14 cellular contexts compared by ENCODE assay signal in genomic region chr7:134452991-134453473, GRCh38. TPM values are rescaled to one million over a fixed set of nuclear protein-coding genes. Genes with fewer than 3 reads are reported as not detected.
DNase-seq lines count a peak whose midpoint lies in the region; ATAC-seq and TF ChIP-seq lines count a peak whose summit lies in the region.
"Had no signal": no experiment of that assay in that cellular context is flagged by ENCODE, and none has a peak within 500 bp of the region (broad histone marks: within the 10 kb centered on the region; RNA-seq: fewer than 3 reads in every experiment).

No MANE protein-coding gene starts in this region.

- H3K79me2 ChIP-seq in GM23338 (replicated peaks; ENCODE audit: insufficient read depth) = peaks cover 60% of the 10 kb centered on the region

- intact Hi-C loops in Right ventricle myocardium superior (cut with DNase I) = no loop called here
- intact Hi-C loops in stomach (cut with DNase I; ENCODE audit: low total_unique reads) = no loop called here

- H3K27me3 ChIP-seq in GM23338 (ENCODE audit: insufficient read depth) = no peaks in the 10 kb centered on the region
- H3K27me3 ChIP-seq in stomach = no peaks in the 10 kb centered on the region
- H3K27me3 ChIP-seq: upper lobe of left lung had no signal

- peaks cover 64% of the 10 kb centered on the region for H3K36me3 Mint-ChIP-seq in GM23338 (ENCODE audit: low read depth)
- peaks cover 26% of the 10 kb centered on the region for H3K36me3 Mint-ChIP-seq in mesothelial cell of epicardium
- H3K36me3 Mint-ChIP-seq in activated naive CD8-positive, alpha-beta T cell treated with anti-CD3 and anti-CD28 coated beads, Interleukin-2, amount 50 U/mL, for 24 hours (ENCODE audit: low read depth) = peaks cover 18% of the 10 kb centered on the region

- no peak for TF ChIP-seq CTCF in GM23338 (conservative IDR thresholded peaks at IDR 0.05; ENCODE audit: low read depth in 2 of 2)
- TF ChIP-seq CTCF in mesothelial cell of epicardium (IDR thresholded peaks at IDR 0.05; ENCODE audit: unreplicated experiment) = no peak
- no peak for TF ChIP-seq CTCF in stomach (IDR thresholded peaks at IDR 0.05)

- no peak overlapping the region for H3K4me2 ChIP-seq in GM23338
- H3K4me2 ChIP-seq: smooth muscle cell had no signal

- H3K4me3 ChIP-seq in GM23338 = no peak overlapping the region
- H3K4me3 ChIP-seq in stomach = no peak overlapping the region
- H3K4me3 ChIP-seq: smooth muscle cell, upper lobe of left lung had no signal

- WGBS in stomach, 5 donors = 65 to 80% (median 77%) methylated on average over 5 to 7 of the region's 7 CpGs

- no peak for TF ChIP-seq EP300 in stomach (IDR thresholded peaks at IDR 0.05)

- no peaks in the 10 kb centered on the region for H3K9me3 ChIP-seq in stomach
- H3K9me3 ChIP-seq: upper lobe of left lung had no signal

- no peaks in the 10 kb centered on the region; the same call in 1 of the 2 replicates for H3K4me1 ChIP-seq in GM23338 (ENCODE audit: insufficient read depth)
- H3K4me1 ChIP-seq in stomach = peaks cover 8 to 49% (median 19%) of the 10 kb centered on the region in 4 donors

- H3K27ac Mint-ChIP-seq in GM23338 (peak overlapping the region; percentile 70; the same call in 1 of the 2 replicates), mesothelial cell of epicardium (peak overlapping the region; percentile 34)
- no peak overlapping the region for H3K27ac Mint-ChIP-seq in activated naive CD8-positive, alpha-beta T cell treated with anti-CD3 and anti-CD28 coated beads, Interleukin-2, amount 50 U/mL, for 24 hours

- H3K9me2 ChIP-seq in GM23338 (ENCODE audit: insufficient read depth) = no peaks in the 10 kb centered on the region

- no peaks in the 10 kb centered on the region for H3K9me3 Mint-ChIP-seq in GM23338
- H3K9me3 Mint-ChIP-seq in mesothelial cell of epicardium = no peaks in the 10 kb centered on the region
- H3K9me3 Mint-ChIP-seq in activated naive CD8-positive, alpha-beta T cell treated with anti-CD3 and anti-CD28 coated beads, Interleukin-2, amount 50 U/mL, for 24 hours = no peaks in the 10 kb centered on the region
- H3K9me3 Mint-ChIP-seq: activated naive CD4-positive, alpha-beta T cell treated with anti-CD3 and anti-CD28 coated beads, Interleukin-2, amount 10 ng/mL, durations not matched to agents 7 days and 5 days had no signal

- no peak for TF ChIP-seq POLR2A in stomach (IDR thresholded peaks at IDR 0.05)

- H3K27me3 Mint-ChIP-seq in GM23338 (ENCODE audit: insufficient read depth, low read depth, poor library complexity) (peaks cover 3% of the 10 kb centered on the region), mesothelial cell of epicardium (ENCODE audit: low read depth) (no peaks in the 10 kb centered on the region)
- no peaks in the 10 kb centered on the region for H3K27me3 Mint-ChIP-seq in activated naive CD8-positive, alpha-beta T cell treated with anti-CD3 and anti-CD28 coated beads, Interleukin-2, amount 50 U/mL, for 24 hours
- H3K27me3 Mint-ChIP-seq: activated naive CD4-positive, alpha-beta T cell treated with anti-CD3 and anti-CD28 coated beads, Interleukin-2, amount 10 ng/mL, durations not matched to agents 7 days and 5 days had no signal

- H3K27ac ChIP-seq in GM23338 (ENCODE audit: low read depth) (no peak overlapping the region), stomach (peak overlapping the region in 3 of 5 donors; percentile 51 to 66 (median 57))

- H3K36me3 ChIP-seq in GM23338 (ENCODE audit: insufficient read depth) = peaks cover 29% of the 10 kb centered on the region; the same call in 1 of the 2 replicates
- H3K36me3 ChIP-seq in stomach = peaks cover 23 to 49% (median 39%) of the 10 kb centered on the region in 4 donors

- H3K4me1 Mint-ChIP-seq in GM23338 (peaks cover 21% of the 10 kb centered on the region; the same call in 2 of the 3 replicates), mesothelial cell of epicardium (peaks cover 24% of the 10 kb centered on the region)
- H3K4me1 Mint-ChIP-seq in activated naive CD8-positive, alpha-beta T cell treated with anti-CD3 and anti-CD28 coated beads, Interleukin-2, amount 50 U/mL, for 24 hours = peaks cover 38% of the 10 kb centered on the region

- peaks cover 18% of the 10 kb centered on the region for H4K20me1 ChIP-seq in GM23338 (replicated peaks; ENCODE audit: insufficient read depth)

- H3F3A ChIP-seq in GM23338 (replicated peaks; ENCODE audit: low read depth) = no peaks in the 10 kb centered on the region

- H2AFZ ChIP-seq in GM23338 = no peak overlapping the region

- ATAC-seq in GM23338 = no peak
- peak; percentile 32 for ATAC-seq in Right ventricle myocardium superior (ENCODE audit: poor library complexity)
- ATAC-seq in activated naive CD8-positive, alpha-beta T cell treated with anti-CD3 and anti-CD28 coated beads, Interleukin-2, amount 50 U/mL, for 24 hours = no peak

- DNase-seq in GM23338 (ENCODE audit: low spot score) (no peak), Right ventricle myocardium superior (no peak), mesothelial cell of epicardium (ENCODE audit: low spot score in 2 of 2, unreplicated experiment in 2 of 2) (no peak), stomach (no peak), UCSD-AML1 (lab: John Stamatoyannopoulos, UW; ENCODE audit: unreplicated experiment) (no peak)
- DNase-seq in stimulated activated naive CD4-positive, alpha-beta T cell (lab: John Stamatoyannopoulos, UW) = no peak
- DNase-seq in activated naive CD8-positive, alpha-beta T cell treated with anti-CD3 and anti-CD28 coated beads, Interleukin-2, amount 50 U/mL, for 24 hours = no peak
- no peak for DNase-seq in effector CD8-positive, alpha-beta T cell (lab: John Stamatoyannopoulos, UW)
- DNase-seq: activated naive CD4-positive, alpha-beta T cell treated with anti-CD3 and anti-CD28 coated beads, Interleukin-2, amount 10 ng/mL, durations not matched to agents 7 days and 5 days; COR-L47; NCI-H1436; NCI-H82; upper lobe of left lung had no signal

- H3K4me3 Mint-ChIP-seq in GM23338 = no peak overlapping the region
- no peak overlapping the region for H3K4me3 Mint-ChIP-seq in mesothelial cell of epicardium
- H3K4me3 Mint-ChIP-seq in activated naive CD8-positive, alpha-beta T cell treated with anti-CD3 and anti-CD28 coated beads, Interleukin-2, amount 50 U/mL, for 24 hours = no peak overlapping the region
- H3K4me3 Mint-ChIP-seq: activated naive CD4-positive, alpha-beta T cell treated with anti-CD3 and anti-CD28 coated beads, Interleukin-2, amount 10 ng/mL, durations not matched to agents 7 days and 5 days had no signal

TF ChIP-seq in GM23338, 12 proteins besides CTCF, POLR2A, EP300 and RAD21:
- TF ChIP-seq CREB1 (CRISPR knock-in tag; IDR thresholded peaks at IDR 0.05; ENCODE audit: low read depth) (no peak), NANOG (IDR thresholded peaks at IDR 0.05; ENCODE audit: borderline replicate concordance) (no peak), EZH2 (IDR thresholded peaks at IDR 0.05; ENCODE audit: low read depth, unreplicated experiment) (no peak), STAT1 (IDR thresholded peaks at IDR 0.05; ENCODE audit: unreplicated experiment) (no peak), POLR2AphosphoS5 (IDR thresholded peaks at IDR 0.05; ENCODE audit: low read depth) (no peak), ZNF114 (CRISPR knock-in tag; IDR thresholded peaks at IDR 0.05) (no peak), ZNF331 (CRISPR knock-in tag; IDR thresholded peaks at IDR 0.05; ENCODE audit: low read depth) (no peak), EZH2phosphoT487 (IDR thresholded peaks at IDR 0.05; ENCODE audit: unreplicated experiment) (no peak)

RNA-seq across cellular contexts. Expression of gene AKR1B1, which starts 5.9 kb away (rescaled TPM):
- 132 and 153 TPM in 2 replicates for total RNA-seq in GM23338 (2014; rRNA removed; shearing (Covaris generic))
- polyA plus RNA-seq in GM23338 (2016; fragmentation: Nextera tagmentation; extraction: Ambion mirVana) (138 and 154 TPM in 2 replicates), stomach (100 to 1,000 TPM in 2 of 3 donors, 10 to 100 TPM in 1; 25.8 to 139 (median 104) TPM)
- total RNA-seq in Right ventricle myocardium superior (208 TPM), mesothelial cell of epicardium (91.9 to 97.5 TPM (median 95.8 TPM) in 3 replicates), stomach (100 to 1,000 TPM in 1 of 5 donors, 10 to 100 TPM in 2, 1 to 10 TPM in 2; 2.9 to 186 (median 24.6) TPM)
